ENCODE assay signal across 8 cellular contexts in the genomic region with DNA sequence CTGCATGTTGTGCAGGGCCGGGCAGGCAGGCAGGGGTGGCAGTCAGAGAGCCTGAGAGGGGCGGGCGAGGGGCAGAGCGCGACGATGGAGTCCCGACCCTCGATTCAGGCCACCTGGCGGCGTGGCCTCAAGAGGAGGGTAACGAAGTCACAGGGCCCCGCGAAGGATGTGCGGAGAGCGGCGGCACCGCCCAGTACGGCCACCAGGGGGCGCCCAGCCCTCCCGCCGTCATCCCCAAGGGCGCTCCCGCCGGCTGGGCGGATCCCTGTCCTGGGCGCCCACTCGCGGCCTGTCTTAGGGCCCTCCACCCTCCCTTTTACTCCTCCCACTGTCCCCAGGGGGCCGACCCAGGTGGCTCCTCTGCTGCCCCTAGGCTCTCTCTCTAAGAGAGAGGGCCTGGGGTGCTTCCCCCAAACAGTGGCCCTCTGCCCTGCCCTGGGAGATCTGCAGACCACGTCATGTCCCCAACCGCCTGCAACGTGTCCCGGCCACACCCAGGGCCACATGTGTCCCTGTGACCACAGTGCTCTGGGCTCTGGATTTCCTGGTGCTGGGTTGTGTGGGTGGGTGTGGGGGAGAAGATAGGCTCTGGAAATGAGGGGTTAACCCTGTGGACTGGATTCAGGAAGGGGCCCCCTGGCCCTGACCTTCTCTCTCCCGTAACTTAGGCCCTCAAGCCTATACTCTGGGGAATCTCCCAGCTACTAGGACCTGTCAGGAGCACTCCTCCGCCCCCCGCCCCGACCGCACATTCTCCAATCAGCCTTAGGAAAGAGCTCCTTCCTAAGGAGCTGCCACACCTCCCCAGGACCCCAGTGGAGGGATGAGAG. TPM values are rescaled to one million over a fixed set of nuclear protein-coding genes. Genes with fewer than 3 reads are reported as not detected.
DNase-seq lines count a peak whose midpoint lies in the region; ATAC-seq and TF ChIP-seq lines count a peak whose summit lies in the region.

No MANE protein-coding gene starts in this region.

- H3K4me3 ChIP-seq in A673 (ENCODE audit: low read depth, low read length, poor library complexity, severe bottlenecking), result no peak overlapping the region

- no peak overlapping the region for H3K27ac ChIP-seq in A673 (ENCODE audit: low read depth, low read length, poor library complexity, severe bottlenecking)

- TF ChIP-seq POLR2A in GM18526 (IDR thresholded peaks at IDR 0.05; ENCODE audit: extremely low read depth, insufficient read length), result peak; percentile 42

- no TSS peak for BruUV-seq in A673 (replicated peaks; lab: Mats Ljungman, UMichigan)

- no peaks in the 10 kb centered on the region for H3K27me3 ChIP-seq in A673 (replicated peaks; ENCODE audit: insufficient read depth, low read depth, low read length, poor library complexity)

- H3K9me3 ChIP-seq in A673 (ENCODE audit: low read depth, low read length, poor library complexity, severe bottlenecking), result no peaks in the 10 kb centered on the region

- POLR2A ChIA-PET in A673 (lab: Charles Lee; ENCODE audit: low non-redundant PET), result no interaction called here

- DNase-seq in A673 (ENCODE audit: low spot score), result peak; percentile 82
- DNase-seq in NCI-H510A treated with DMSO at 0.1 percent for 48 hours (lab: John Stamatoyannopoulos, UW), result peak; percentile 35
- peak; percentile 66 to 68 for DNase-seq in activated CD4-positive, alpha-beta T cell treated with anti-CD3 and anti-CD28 coated beads, Interleukin-2, amount 50 U/mL, for 4 hours
- DNase-seq in dermis blood vessel endothelial cell, result peak; percentile 84
- DNase-seq in medulla oblongata (ENCODE audit: extremely low spot score), result peak; percentile 69
- peak; percentile 74 to 77 (median 75) for DNase-seq in stimulated activated CD4-positive, alpha-beta T cell treated with anti-CD3 and anti-CD28 coated beads, TNF-alpha, amount 100 ng/mL, for 48 hours (ENCODE audit: low read depth in 3 of 3)

- intact Hi-C loops in A673 (cut with micrococcal nuclease; ENCODE audit: unreplicated experiment), result loop anchor here (1.0 kb wide), 2 partner anchors 47 to 236 kb away; no protein-coding TSS in a partner anchor

- TF ChIP-seq CTCF in A673 (conservative IDR thresholded peaks at IDR 0.05; ENCODE audit: low read depth, low read length), result peak; percentile 98

- CTCF ChIA-PET in A673 (lab: Charles Lee), result interaction anchor here (0.6 to 1.4 kb wide), 2 partner anchors 47 to 361 kb away, joined by 3 to 4 read pairs; no protein-coding TSS in a partner anchor

- no peaks in the 10 kb centered on the region for H3K36me3 ChIP-seq in A673 (ENCODE audit: insufficient read depth, low read length, poor library complexity, severe bottlenecking)

- ATAC-seq in HG03066 (IDR thresholded peaks at IDR 0.05; ENCODE audit: low read depth, unreplicated experiment), result peak; percentile 76

- H3K4me1 ChIP-seq in A673 (ENCODE audit: insufficient read depth, low read length, poor library complexity, severe bottlenecking), result peaks cover 5% of the 10 kb centered on the region

RNA-seq across cellular contexts. Expression of a gene that starts 5.9 kb away (rescaled TPM):
- total RNA-seq in A673 (2021) (not detected in 2 replicates), dermis blood vessel endothelial cell (2.9 and 3.7 TPM in 2 replicates)

RNA-seq across cellular contexts. Expression of a gene that starts 13.1 kb away (rescaled TPM):
- total RNA-seq in A673 (2021), result not detected in 2 replicates
- not detected in 2 replicates for total RNA-seq in dermis blood vessel endothelial cell

RNA-seq across cellular contexts. Expression of a gene that starts 22.3 kb away (rescaled TPM):
- not detected in 2 replicates for total RNA-seq in A673 (2021)
- total RNA-seq in dermis blood vessel endothelial cell, result not detected in 2 replicates

RNA-seq across cellular contexts. Expression of a gene that starts 25.0 kb away (rescaled TPM):
- total RNA-seq in A673 (2021) (41.9 and 47.6 TPM in 2 replicates), dermis blood vessel endothelial cell (68.9 and 94.1 TPM in 2 replicates)

RNA-seq across cellular contexts. Expression of a gene that starts 29.6 kb away (rescaled TPM):
- total RNA-seq in A673 (2021) (14.2 and 16.0 TPM in 2 replicates), dermis blood vessel endothelial cell (15.1 and 19.5 TPM in 2 replicates)
